In the genomic region with DNA sequence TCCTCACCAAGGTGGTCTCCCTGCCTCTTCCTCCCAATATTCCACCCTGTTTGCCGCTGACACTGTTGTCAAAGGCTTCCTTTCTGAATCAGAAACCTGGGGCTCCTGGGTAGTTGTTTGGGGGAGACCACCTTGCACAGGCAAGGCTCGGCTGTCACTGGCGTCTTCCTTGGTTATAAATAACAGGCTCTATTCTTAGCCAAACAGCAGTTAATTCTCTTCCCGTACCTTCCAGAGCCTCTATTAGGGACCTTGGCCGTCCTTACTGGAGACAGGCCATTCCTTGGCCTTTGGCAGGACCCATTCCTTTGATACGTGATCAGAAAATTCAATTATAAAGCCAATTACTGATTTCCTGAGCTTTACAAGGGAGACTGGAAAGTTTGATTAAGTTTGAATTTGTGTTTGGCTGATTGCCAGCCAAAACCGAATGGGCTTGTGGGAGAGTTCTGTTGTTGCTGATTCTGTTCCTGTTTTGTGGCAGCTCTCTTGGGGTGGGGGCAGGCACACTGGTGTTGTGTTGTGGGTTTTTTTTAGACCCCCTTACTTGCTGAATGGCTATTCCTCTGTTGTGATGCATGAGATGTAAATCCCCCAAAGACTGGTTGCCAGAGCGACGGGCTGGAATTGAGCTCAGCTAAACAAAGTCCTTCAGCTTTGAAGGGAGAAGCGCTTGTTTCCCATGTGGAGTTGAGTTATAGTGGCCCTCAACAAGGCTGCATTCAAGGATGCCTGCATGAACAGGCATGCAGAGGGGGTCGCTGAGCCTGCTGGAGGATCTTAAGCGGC, we compare ENCODE assay signal across 16 cellular contexts.
DNase-seq lines count a peak whose midpoint lies in the region; ATAC-seq and TF ChIP-seq lines count a peak whose summit lies in the region.
"Had no signal": no experiment of that assay in that cellular context is flagged by ENCODE, and none has a peak within 500 bp of the region (broad histone marks: within the 10 kb centered on the region; RNA-seq: fewer than 3 reads in every experiment).

No MANE protein-coding gene starts in this region.

- H3K27me3 ChIP-seq in cardiac muscle cell, result no peaks in the 10 kb centered on the region
- H3K27me3 ChIP-seq in endodermal cell (ENCODE audit: control insufficient read depth, insufficient read depth, low read length, poor library complexity, severe bottlenecking), result peaks cover 57% of the 10 kb centered on the region
- H3K27me3 ChIP-seq in Karpas-422 (ENCODE audit: low read length), result no peaks in the 10 kb centered on the region
- H3K27me3 ChIP-seq: gastrocnemius medialis, left lung, Peyer's patch, tibial nerve had no signal

- H3K36me3 ChIP-seq in cardiac muscle cell (no peaks in the 10 kb centered on the region), endodermal cell (ENCODE audit: control insufficient read depth, insufficient read depth, low read length) (no peaks in the 10 kb centered on the region), Karpas-422 (ENCODE audit: insufficient read depth, low read length) (no peaks in the 10 kb centered on the region)
- H3K36me3 ChIP-seq: gastrocnemius medialis, left lung, Peyer's patch, tibial nerve had no signal

- intact Hi-C loops in cardiac septum (cut with DNase I), result loop anchor here (5.0 to 10.0 kb wide), 2 partner anchors 44 to 101 kb away; a partner anchor contains a TSS

- no peaks in the 10 kb centered on the region for H3K9me2 ChIP-seq in Karpas-422 (replicated peaks; ENCODE audit: insufficient read depth, low read length)

- H3K4me1 ChIP-seq in cardiac muscle cell (ENCODE audit: low read depth) (peaks cover 30% of the 10 kb centered on the region), endodermal cell (ENCODE audit: control insufficient read depth, insufficient read depth, low read length) (peaks cover 5% of the 10 kb centered on the region), Karpas-422 (ENCODE audit: low read length) (peaks cover 9% of the 10 kb centered on the region)
- H3K4me1 ChIP-seq: left lung had no signal

- H4K20me1 ChIP-seq in Karpas-422 (ENCODE audit: insufficient read depth, low read depth, low read length), result no peaks in the 10 kb centered on the region

- no peak overlapping the region for H3K9ac ChIP-seq in endodermal cell (ENCODE audit: extremely low read depth, low read length, poor library complexity, severe bottlenecking)
- H3K9ac ChIP-seq in Karpas-422 (ENCODE audit: low read length), result no peak overlapping the region

- H3K9me3 ChIP-seq in cardiac muscle cell (ENCODE audit: low read depth) (no peaks in the 10 kb centered on the region), endodermal cell (ENCODE audit: control insufficient read depth, low read length) (no peaks in the 10 kb centered on the region), Karpas-422 (ENCODE audit: low read length) (no peaks in the 10 kb centered on the region)
- H3K9me3 ChIP-seq: gastrocnemius medialis, left lung, Peyer's patch, tibial nerve had no signal

- H3K27ac ChIP-seq in cardiac muscle cell (peak overlapping the region; percentile 81), endodermal cell (ENCODE audit: low read depth, low read length) (peak overlapping the region; percentile 97), Karpas-422 (ENCODE audit: low read length) (no peak overlapping the region)
- H3K27ac ChIP-seq: gastrocnemius medialis, left lung had no signal

- H3K4me1 Mint-ChIP-seq in endodermal cell (peaks cover 17% of the 10 kb centered on the region), nephron (peaks cover 40% of the 10 kb centered on the region), chondrocyte (ENCODE audit: low read depth) (peaks cover 19% of the 10 kb centered on the region)

- H3K9me3 Mint-ChIP-seq in endodermal cell (no peaks in the 10 kb centered on the region), nephron (no peaks in the 10 kb centered on the region), chondrocyte (ENCODE audit: low read depth) (no peaks in the 10 kb centered on the region)
- H3K9me3 Mint-ChIP-seq: activated CD4-positive, alpha-beta T cell treated with anti-CD3 and anti-CD28 coated beads, Interleukin-2, amount 10 ng/mL, durations not matched to agents 7 days and 5 days; T-helper 1 cell treated with Interleukin-12 subunit alpha and Interleukin-12 subunit beta and Interleukin-4 antibody, amounts not matched to agents 30 μg/mL and 1 μg/mL, for 36 hours had no signal

- H3K4me3 ChIP-seq in cardiac muscle cell, result no peak overlapping the region
- no peak overlapping the region for H3K4me3 ChIP-seq in endodermal cell (ENCODE audit: low read length)
- H3K4me3 ChIP-seq in Karpas-422 (ENCODE audit: low read length), result no peak overlapping the region
- H3K4me3 ChIP-seq: gastrocnemius medialis, left lung, Peyer's patch, tibial nerve had no signal

- no peak overlapping the region for H2AFZ ChIP-seq in Karpas-422 (ENCODE audit: low read length)

- no peak for ATAC-seq in GM18873 (IDR thresholded peaks at IDR 0.05; ENCODE audit: low FRiP score, unreplicated experiment)
- ATAC-seq: left lung had no signal

- H3K79me2 ChIP-seq in Karpas-422 (ENCODE audit: low read length), result no peaks in the 10 kb centered on the region

- peak overlapping the region; percentile 27 for H3K27ac Mint-ChIP-seq in endodermal cell
- peak overlapping the region; percentile 37 to 73 (median 43) for H3K27ac Mint-ChIP-seq in nephron
- H3K27ac Mint-ChIP-seq in chondrocyte (ENCODE audit: unreplicated experiment), result no peak overlapping the region
- H3K27ac Mint-ChIP-seq: activated CD4-positive, alpha-beta T cell treated with anti-CD3 and anti-CD28 coated beads, Interleukin-2, amount 10 ng/mL, durations not matched to agents 7 days and 5 days; T-helper 1 cell treated with Interleukin-12 subunit alpha and Interleukin-12 subunit beta and Interleukin-4 antibody, amounts not matched to agents 30 μg/mL and 1 μg/mL, for 36 hours had no signal

- TF ChIP-seq CTCF in cardiac muscle cell (IDR thresholded peaks at IDR 0.05; ENCODE audit: low read depth, low read length), result no peak
- TF ChIP-seq CTCF in endodermal cell (conservative IDR thresholded peaks at IDR 0.05), result no peak
- no peak for TF ChIP-seq CTCF in nephron (IDR thresholded peaks at IDR 0.05; ENCODE audit: unreplicated experiment in 3 of 3)
- no peak for TF ChIP-seq CTCF in chondrocyte (IDR thresholded peaks at IDR 0.05)

- DNase-seq in cardiac muscle cell (ENCODE audit: low read depth in 1 of 2, low spot score in 1 of 2) (peak in 1 of 2 donors; percentile 30), cardiac septum (ENCODE audit: low spot score) (no peak), endodermal cell (no peak), CD1c-positive myeloid dendritic cell (ENCODE audit: extremely low spot score) (no peak), chondrocyte (ENCODE audit: low spot score) (no peak), Karpas-422 (no peak)
- DNase-seq: ACHN; activated CD4-positive, alpha-beta T cell treated with anti-CD3 and anti-CD28 coated beads, Interleukin-2, amount 10 ng/mL, durations not matched to agents 7 days and 5 days; gastrocnemius medialis; left lung; NCI-H510A had no signal

- no peak overlapping the region for H3K4me2 ChIP-seq in Karpas-422 (ENCODE audit: low read depth, low read length, poor library complexity, severe bottlenecking)

- H3K27me3 Mint-ChIP-seq in endodermal cell (ENCODE audit: insufficient read depth), result peaks cover 82% of the 10 kb centered on the region
- peaks cover 4% of the 10 kb centered on the region for H3K27me3 Mint-ChIP-seq in nephron (ENCODE audit: low read depth)
- peaks cover 5% of the 10 kb centered on the region for H3K27me3 Mint-ChIP-seq in chondrocyte (ENCODE audit: low read depth)

- H3K36me3 Mint-ChIP-seq in endodermal cell (ENCODE audit: low read depth) (no peaks in the 10 kb centered on the region), nephron (ENCODE audit: low read depth) (no peaks in the 10 kb centered on the region), chondrocyte (ENCODE audit: low read depth) (no peaks in the 10 kb centered on the region)

- WGBS in endodermal cell (ENCODE audit: insufficient coverage in 1 of 2, insufficient read length in 1 of 2), 2 experiments, result 71 to 72% methylated on average over 10 to 12 of the region's 12 CpGs

- H3K4me3 Mint-ChIP-seq in endodermal cell (no peak overlapping the region), nephron (peak overlapping the region in 1 of 3 experiments; percentile 10), chondrocyte (ENCODE audit: unreplicated experiment) (no peak overlapping the region)
- H3K4me3 Mint-ChIP-seq: activated CD4-positive, alpha-beta T cell treated with anti-CD3 and anti-CD28 coated beads, Interleukin-2, amount 10 ng/mL, durations not matched to agents 7 days and 5 days; T-helper 1 cell treated with Interleukin-12 subunit alpha and Interleukin-12 subunit beta and Interleukin-4 antibody, amounts not matched to agents 30 μg/mL and 1 μg/mL, for 36 hours had no signal
